ENCODE assay signal across 16 cellular contexts in the genomic region with DNA sequence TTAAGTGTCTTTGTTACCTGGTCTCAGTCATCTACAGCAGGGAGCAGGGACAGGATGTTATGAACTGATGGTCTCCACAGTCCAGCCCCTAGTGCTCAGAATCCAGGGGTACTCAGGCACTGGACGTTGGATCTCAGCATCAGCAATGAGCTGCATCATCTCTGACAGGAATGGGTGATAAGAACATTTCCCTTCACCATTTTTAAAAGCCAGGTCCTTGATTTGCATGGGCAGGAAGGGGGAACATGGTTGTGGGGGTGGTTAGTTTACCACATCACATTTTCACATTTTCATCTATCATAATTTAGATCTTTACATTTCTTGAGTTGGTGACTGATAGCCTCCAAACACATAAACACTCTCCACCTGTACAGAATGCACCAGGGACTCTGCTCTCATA.
"Had no signal": no experiment of that assay in that cellular context is flagged by ENCODE, and none has a peak within 500 bp of the region (broad histone marks: within the 10 kb centered on the region; RNA-seq: fewer than 3 reads in every experiment).

No MANE protein-coding gene starts in this region.

- H3K27me3 ChIP-seq: colonic mucosa, esophagus muscularis mucosa, sigmoid colon, spleen had no signal

- H3K9me3 Mint-ChIP-seq: activated naive CD4-positive, alpha-beta T cell treated with anti-CD3 and anti-CD28 coated beads, Interleukin-2, amount 10 ng/mL, durations not matched to agents 7 days and 5 days; activated T-cell treated with anti-CD3 and anti-CD28 coated beads, Interleukin-2, amount 50 U/mL, for 24 hours had no signal

- H3K4me3 ChIP-seq: colonic mucosa, esophagus muscularis mucosa, sigmoid colon, spleen had no signal

- H3K4me3 Mint-ChIP-seq: activated CD8-positive, alpha-beta memory T cell treated with anti-CD3 and anti-CD28 coated beads, Interleukin-2, amount 10 ng/mL, durations not matched to agents 7 days and 5 days; activated naive CD4-positive, alpha-beta T cell treated with anti-CD3 and anti-CD28 coated beads, Interleukin-2, amount 10 ng/mL, durations not matched to agents 7 days and 5 days; activated T-cell treated with anti-CD3 and anti-CD28 coated beads, Interleukin-2, amount 50 U/mL, for 24 hours had no signal

- ATAC-seq: activated CD8-positive, alpha-beta memory T cell treated with anti-CD3 and anti-CD28 coated beads, Interleukin-2, amount 10 ng/mL, durations not matched to agents 7 days and 5 days; left lobe of liver had no signal

- DNase-seq: activated CD4-positive, alpha-beta T cell treated with anti-CD3 and anti-CD28 coated beads for 1 hour; activated CD4-positive, alpha-beta T cell treated with anti-CD3 and anti-CD28 coated beads, Interleukin-2, amount 50 U/mL, for 4 hours; activated CD8-positive, alpha-beta memory T cell treated with anti-CD3 and anti-CD28 coated beads, Interleukin-2, amount 10 ng/mL, durations not matched to agents 7 days and 5 days; activated naive CD4-positive, alpha-beta T cell treated with anti-CD3 and anti-CD28 coated beads, Interleukin-2, amount 10 ng/mL, durations not matched to agents 7 days and 5 days; activated T-cell treated with anti-CD3 and anti-CD28 coated beads, Interleukin-2, amount 50 U/mL, for 24 hours; amniotic stem cell; colonic mucosa; mesenchymal stem cell; sigmoid colon; spleen; T-helper 1 cell; T1000 had no signal

- H3K36me3 ChIP-seq: colonic mucosa, esophagus muscularis mucosa, sigmoid colon, spleen, thoracic aorta had no signal

- H3K27ac ChIP-seq: colonic mucosa, esophagus muscularis mucosa, thoracic aorta, VCaP had no signal

- H3K9me3 ChIP-seq: colonic mucosa, esophagus muscularis mucosa, sigmoid colon, spleen, thoracic aorta had no signal

- H3K36me3 Mint-ChIP-seq: activated CD8-positive, alpha-beta memory T cell treated with anti-CD3 and anti-CD28 coated beads, Interleukin-2, amount 10 ng/mL, durations not matched to agents 7 days and 5 days; activated naive CD4-positive, alpha-beta T cell treated with anti-CD3 and anti-CD28 coated beads, Interleukin-2, amount 10 ng/mL, durations not matched to agents 7 days and 5 days had no signal

- H3K27ac Mint-ChIP-seq: activated CD8-positive, alpha-beta memory T cell treated with anti-CD3 and anti-CD28 coated beads, Interleukin-2, amount 10 ng/mL, durations not matched to agents 7 days and 5 days; activated naive CD4-positive, alpha-beta T cell treated with anti-CD3 and anti-CD28 coated beads, Interleukin-2, amount 10 ng/mL, durations not matched to agents 7 days and 5 days; activated T-cell treated with anti-CD3 and anti-CD28 coated beads, Interleukin-2, amount 50 U/mL, for 24 hours had no signal

- H3K27me3 Mint-ChIP-seq: activated naive CD4-positive, alpha-beta T cell treated with anti-CD3 and anti-CD28 coated beads, Interleukin-2, amount 10 ng/mL, durations not matched to agents 7 days and 5 days had no signal

- H3K4me1 ChIP-seq: colonic mucosa had no signal
